8 cellular contexts compared by ENCODE assay signal in the genomic region with DNA sequence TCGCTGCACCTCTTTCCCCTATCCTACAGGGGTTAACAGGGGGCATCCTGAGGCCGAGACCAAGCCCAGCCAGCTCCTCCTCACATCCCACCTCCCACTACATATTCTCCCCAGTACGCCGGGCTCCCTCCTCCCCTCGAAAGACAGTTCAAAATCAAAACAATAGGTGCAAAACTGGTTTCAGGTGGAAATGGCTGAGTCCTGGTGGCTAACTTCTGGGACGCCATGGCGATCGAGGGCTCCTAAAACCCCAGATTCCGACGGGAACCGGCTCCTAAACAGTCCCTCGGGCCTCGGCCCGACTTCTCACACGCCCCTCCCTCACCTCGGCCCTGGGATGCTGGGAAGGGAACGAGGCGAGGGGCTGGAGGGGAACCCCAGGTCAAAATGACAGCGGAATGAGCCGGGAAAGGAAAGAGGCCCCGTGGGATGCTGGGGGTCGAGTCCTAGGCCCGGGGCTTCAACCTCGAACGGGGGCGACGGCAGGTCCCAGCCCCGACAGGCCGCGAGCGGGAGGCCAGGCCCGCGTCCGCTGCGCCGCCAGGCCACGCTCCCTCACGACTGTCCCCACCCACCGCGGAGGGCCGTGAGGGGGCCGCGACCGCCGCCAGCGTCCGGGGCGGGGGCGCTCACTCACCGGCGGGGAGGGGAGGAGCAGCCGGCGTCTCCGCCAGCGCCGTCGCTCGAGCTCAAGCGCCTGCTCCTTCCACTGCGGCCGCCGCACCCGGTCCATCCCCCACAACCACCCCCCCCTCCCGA. TPM values are rescaled to one million over a fixed set of nuclear protein-coding genes. Genes with fewer than 3 reads are reported as not detected.
A peak's percentile ranks its signal among the peaks of the same experiment; 100 is the strongest.
DNase-seq lines count a peak whose midpoint lies in the region; ATAC-seq, FAIRE-seq and TF ChIP-seq lines count a peak whose summit lies in the region.

No MANE protein-coding gene starts in this region.

- CTCF ChIA-PET in CD4-positive, alpha-beta T cell (lab: Charles Lee): interaction anchor here (1.0 kb wide), 1 partner anchor 11 kb away, joined by 4 read pairs; no protein-coding TSS in a partner anchor
- CTCF ChIA-PET in activated naive CD4-positive, alpha-beta T cell treated with anti-CD3 and anti-CD28 coated beads, Interleukin-2, amount 10 ng/mL, durations not matched to agents 7 days and 5 days (lab: Charles Lee): interaction anchor here (1.4 kb wide), 1 partner anchor 265 kb away, joined by 3 read pairs; no protein-coding TSS in a partner anchor

- H3K36me3 Mint-ChIP-seq in CD4-positive, alpha-beta T cell (ENCODE audit: low read depth): peaks cover 4% of the 10 kb centered on the region
- H3K36me3 Mint-ChIP-seq in activated naive CD4-positive, alpha-beta T cell treated with anti-CD3 and anti-CD28 coated beads, Interleukin-2, amount 10 ng/mL, durations not matched to agents 7 days and 5 days: peaks cover 4% of the 10 kb centered on the region

- H3K4me3 ChIP-seq in urinary bladder (ENCODE audit: low read depth, low read length): peak overlapping the region; percentile 63

- no peaks in the 10 kb centered on the region for H3K9me3 ChIP-seq in CD4-positive, alpha-beta T cell (ENCODE audit: control insufficient read depth, low read length)

- peak overlapping the region; percentile 90 for H3K27ac Mint-ChIP-seq in CD4-positive, alpha-beta T cell
- peak overlapping the region; percentile 90 for H3K27ac Mint-ChIP-seq in activated naive CD4-positive, alpha-beta T cell treated with anti-CD3 and anti-CD28 coated beads, Interleukin-2, amount 10 ng/mL, durations not matched to agents 7 days and 5 days

- under 1% methylated on average over 55 of the region's 64 CpGs for WGBS in urinary bladder

- FAIRE-seq in RCC 7860 (lab: Jason Lieb, UNC): no peak

- no peaks in the 10 kb centered on the region for H3K36me3 ChIP-seq in urinary bladder (ENCODE audit: insufficient read depth)

- H3K4me1 Mint-ChIP-seq in CD4-positive, alpha-beta T cell (ENCODE audit: low read depth): peaks cover 56% of the 10 kb centered on the region
- H3K4me1 Mint-ChIP-seq in activated naive CD4-positive, alpha-beta T cell treated with anti-CD3 and anti-CD28 coated beads, Interleukin-2, amount 10 ng/mL, durations not matched to agents 7 days and 5 days: peaks cover 38% of the 10 kb centered on the region

- no peaks in the 10 kb centered on the region for H3K27me3 Mint-ChIP-seq in CD4-positive, alpha-beta T cell
- no peaks in the 10 kb centered on the region for H3K27me3 Mint-ChIP-seq in activated naive CD4-positive, alpha-beta T cell treated with anti-CD3 and anti-CD28 coated beads, Interleukin-2, amount 10 ng/mL, durations not matched to agents 7 days and 5 days

- TF ChIP-seq CTCF in CD4-positive, alpha-beta T cell (IDR thresholded peaks at IDR 0.05): no peak

- peak; percentile 64 for ATAC-seq in CD4-positive, alpha-beta T cell (ENCODE audit: poor library complexity)
- ATAC-seq in GM19025 (IDR thresholded peaks at IDR 0.05; ENCODE audit: low read depth, unreplicated experiment) (peak; percentile 70), HG03159 (IDR thresholded peaks at IDR 0.05; ENCODE audit: unreplicated experiment) (peak; percentile 62), Right ventricle myocardium superior (ENCODE audit: poor library complexity) (peak; percentile 88)

- intact Hi-C loops in CD4-positive, alpha-beta T cell (cut with DNase I, micrococcal nuclease): loop anchor here (5.0 to 10.0 kb wide), 5 partner anchors 39 to 1841 kb away; a partner anchor contains a TSS
- intact Hi-C loops in Right ventricle myocardium superior (cut with DNase I): no loop called here

- H3K27ac ChIP-seq in CD4-positive, alpha-beta T cell (ENCODE audit: low read depth, low read length): peak overlapping the region; percentile 78
- peak overlapping the region; percentile 95 for H3K27ac ChIP-seq in urinary bladder (ENCODE audit: low read depth)

- H3K4me3 Mint-ChIP-seq in CD4-positive, alpha-beta T cell: peak overlapping the region; percentile 94
- peak overlapping the region; percentile 88 for H3K4me3 Mint-ChIP-seq in activated naive CD4-positive, alpha-beta T cell treated with anti-CD3 and anti-CD28 coated beads, Interleukin-2, amount 10 ng/mL, durations not matched to agents 7 days and 5 days

- peak in 8 of 10 experiments; percentile 16 to 72 (median 64) for DNase-seq in CD4-positive, alpha-beta T cell
- peak; percentile 21 for DNase-seq in RCC 7860 (ENCODE audit: low spot score)
- DNase-seq in activated naive CD4-positive, alpha-beta T cell treated with anti-CD3 and anti-CD28 coated beads, Interleukin-2, amount 10 ng/mL, durations not matched to agents 7 days and 5 days: peak; percentile 80
- peak; percentile 82 for DNase-seq in Right ventricle myocardium superior
- DNase-seq in pons (ENCODE audit: low spot score): peak; percentile 32

- peaks cover 1% of the 10 kb centered on the region for H3K4me1 ChIP-seq in urinary bladder (ENCODE audit: insufficient read depth)

- POLR2A ChIA-PET in CD4-positive, alpha-beta T cell (lab: Charles Lee): interaction anchor here (0.6 to 2.1 kb wide), 8 partner anchors 14 to 577 kb away, joined by 3 to 12 read pairs (median 5); a partner anchor contains a TSS

- no peaks in the 10 kb centered on the region for H3K9me3 Mint-ChIP-seq in CD4-positive, alpha-beta T cell
- H3K9me3 Mint-ChIP-seq in activated naive CD4-positive, alpha-beta T cell treated with anti-CD3 and anti-CD28 coated beads, Interleukin-2, amount 10 ng/mL, durations not matched to agents 7 days and 5 days: no peaks in the 10 kb centered on the region

- no peaks in the 10 kb centered on the region for H3K27me3 ChIP-seq in CD4-positive, alpha-beta T cell (ENCODE audit: control insufficient read depth, insufficient read depth, low read length)

RNA-seq across cellular contexts. Expression of a gene that starts 0.5 kb away (rescaled TPM):
- total RNA-seq in CD4-positive, alpha-beta T cell: 10 to 100 TPM; 33.3 to 33.8 TPM
- total RNA-seq in Right ventricle myocardium superior (26.2 TPM), urinary bladder (44.1 TPM)
- 14.5 TPM for polyA plus RNA-seq in urinary bladder

Comparison
In these comparisons a context has a peak if more than half of its experiments do, and no peak if none do; other contexts are left out.
1. Peak in every context shown above with its lines: DNase-seq, ATAC-seq, H3K4me3 ChIP-seq and H3K27ac ChIP-seq.
2. DNase-seq: peak in every context shown above with its lines; median percentile 82 in Right ventricle myocardium superior; 80 in activated naive CD4-positive, alpha-beta T cell treated with anti-CD3 and anti-CD28 coated beads, Interleukin-2, amount 10 ng/mL, durations not matched to agents 7 days and 5 days; 64 in CD4-positive, alpha-beta T cell; 32 in pons; 21 in RCC 7860.